In the genomic region with DNA sequence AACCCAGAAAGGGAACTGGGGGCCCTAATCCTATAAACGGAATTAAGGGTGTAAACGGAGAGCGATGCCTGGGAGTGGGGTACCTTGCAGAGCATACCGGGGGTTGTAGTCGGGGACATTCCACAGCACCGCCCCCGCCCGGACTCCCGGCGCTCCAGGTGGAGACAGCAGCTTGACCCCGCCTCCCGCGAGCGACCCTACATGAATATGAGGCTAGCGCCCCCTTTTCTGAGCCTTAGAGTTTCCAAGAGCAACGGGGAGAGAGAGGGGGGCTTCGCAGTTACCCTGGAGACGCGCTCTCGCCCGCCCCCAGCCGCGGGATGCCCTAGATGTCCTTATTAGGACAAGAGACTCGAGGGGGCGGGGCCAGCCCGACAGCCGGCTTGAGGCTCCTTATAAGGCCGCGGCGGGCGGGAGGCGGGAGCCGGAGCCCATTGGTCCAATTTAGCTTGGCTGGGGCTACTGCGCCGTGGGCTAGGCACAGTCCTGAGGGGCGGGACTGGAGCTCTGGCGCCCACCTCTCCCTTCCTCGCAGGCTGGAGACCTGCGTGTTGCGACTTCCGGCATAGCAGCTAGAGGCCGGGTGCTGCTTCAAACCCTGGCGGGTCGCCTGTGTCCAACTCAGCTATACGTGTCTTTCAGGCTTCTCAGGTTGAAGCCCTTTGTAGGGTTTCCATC, we compare ENCODE assay signal across 8 cellular contexts. TPM values are rescaled to one million over a fixed set of nuclear protein-coding genes. Genes with fewer than 3 reads are reported as not detected.
A peak's percentile ranks its signal among the peaks of the same experiment; 100 is the strongest.
DNase-seq lines count a peak whose midpoint lies in the region; ATAC-seq and TF ChIP-seq lines count a peak whose summit lies in the region.

No MANE protein-coding gene starts in this region.

- peak overlapping the region; percentile 97 for H3K27ac Mint-ChIP-seq in activated T-helper 2 cell treated with anti-CD3 and anti-CD28 coated beads, Interferon-gamma antibody, Interleukin-2, Interleukin-4, amounts not matched to agents 10 μg/mL and 5 μg/mL and 100 μg/mL, durations not matched to agents 14 hours and 24 hours and 36 hours
- peak overlapping the region; percentile 93 to 99 (median 96) for H3K27ac Mint-ChIP-seq in naive thymus-derived CD8-positive, alpha-beta T cell
- H3K27ac Mint-ChIP-seq in stimulated activated naive B cell treated with anti-CD40 and anti-IgM and Interleukin-4, amounts not matched to agents 10 μg/mL and 1 μg/mL and 100 μg/mL, for 72 hours: peak overlapping the region; percentile 99

- H3K4me1 Mint-ChIP-seq in activated T-helper 2 cell treated with anti-CD3 and anti-CD28 coated beads, Interferon-gamma antibody, Interleukin-2, Interleukin-4, amounts not matched to agents 10 μg/mL and 5 μg/mL and 100 μg/mL, durations not matched to agents 14 hours and 24 hours and 36 hours (ENCODE audit: low read depth): peaks cover 34% of the 10 kb centered on the region
- peaks cover 33 to 56% (median 52%) of the 10 kb centered on the region in 4 donors for H3K4me1 Mint-ChIP-seq in naive thymus-derived CD8-positive, alpha-beta T cell
- peaks cover 36 to 69% of the 10 kb centered on the region in 2 donors for H3K4me1 Mint-ChIP-seq in stimulated activated naive B cell treated with anti-CD40 and anti-IgM and Interleukin-4, amounts not matched to agents 10 μg/mL and 1 μg/mL and 100 μg/mL, for 72 hours

- peaks cover 61% of the 10 kb centered on the region for H3K36me3 Mint-ChIP-seq in activated T-helper 2 cell treated with anti-CD3 and anti-CD28 coated beads, Interferon-gamma antibody, Interleukin-2, Interleukin-4, amounts not matched to agents 10 μg/mL and 5 μg/mL and 100 μg/mL, durations not matched to agents 14 hours and 24 hours and 36 hours (ENCODE audit: low read depth)
- peaks cover 3 to 48% (median 11%) of the 10 kb centered on the region in 3 donors for H3K36me3 Mint-ChIP-seq in naive thymus-derived CD8-positive, alpha-beta T cell
- H3K36me3 Mint-ChIP-seq in stimulated activated naive B cell treated with anti-CD40 and anti-IgM and Interleukin-4, amounts not matched to agents 10 μg/mL and 1 μg/mL and 100 μg/mL, for 72 hours: peaks cover 56 to 58% of the 10 kb centered on the region in 2 donors

- peak; percentile 64 to 65 for ATAC-seq in naive thymus-derived CD8-positive, alpha-beta T cell
- peak; percentile 66 to 71 for ATAC-seq in stimulated activated naive B cell treated with anti-CD40 and anti-IgM and Interleukin-4, amounts not matched to agents 10 μg/mL and 1 μg/mL and 100 μg/mL, for 72 hours (replicated peaks)

- H3K4me3 ChIP-seq in LNCaP clone FGC (ENCODE audit: low read depth, low read length) (peak overlapping the region; percentile 93), fibroblast of mammary gland (ENCODE audit: control insufficient read depth, low read depth, low read length) (peak overlapping the region; percentile 90)

- H3K9me3 Mint-ChIP-seq in activated T-helper 2 cell treated with anti-CD3 and anti-CD28 coated beads, Interferon-gamma antibody, Interleukin-2, Interleukin-4, amounts not matched to agents 10 μg/mL and 5 μg/mL and 100 μg/mL, durations not matched to agents 14 hours and 24 hours and 36 hours: no peaks in the 10 kb centered on the region
- no peaks in the 10 kb centered on the region for H3K9me3 Mint-ChIP-seq in naive thymus-derived CD8-positive, alpha-beta T cell
- H3K9me3 Mint-ChIP-seq in stimulated activated naive B cell treated with anti-CD40 and anti-IgM and Interleukin-4, amounts not matched to agents 10 μg/mL and 1 μg/mL and 100 μg/mL, for 72 hours: no peaks in the 10 kb centered on the region

- POLR2A ChIA-PET in naive thymus-derived CD8-positive, alpha-beta T cell (lab: Charles Lee): interaction anchor here (0.6 to 12.6 kb wide), 46 partner anchors 7 to 1542 kb away, joined by 3 to 405 read pairs (median 6); partner anchors contain the start of genes BANF1, C11orf68, CCDC85B and CTSW

- intact Hi-C loops in activated T-helper 2 cell treated with anti-CD3 and anti-CD28 coated beads, Interferon-gamma antibody, Interleukin-2, Interleukin-4, amounts not matched to agents 10 μg/mL and 5 μg/mL and 100 μg/mL, durations not matched to agents 14 hours and 24 hours and 36 hours (cut with micrococcal nuclease): loop anchor here (1.0 to 10.0 kb wide), 7 partner anchors 14 to 774 kb away; partner anchors contain the start of genes BANF1, C11orf68, CDCA5 and DRAP1

- no peaks in the 10 kb centered on the region for H3K27me3 Mint-ChIP-seq in activated T-helper 2 cell treated with anti-CD3 and anti-CD28 coated beads, Interferon-gamma antibody, Interleukin-2, Interleukin-4, amounts not matched to agents 10 μg/mL and 5 μg/mL and 100 μg/mL, durations not matched to agents 14 hours and 24 hours and 36 hours (ENCODE audit: low read depth)
- H3K27me3 Mint-ChIP-seq in naive thymus-derived CD8-positive, alpha-beta T cell: no peaks in the 10 kb centered on the region
- H3K27me3 Mint-ChIP-seq in stimulated activated naive B cell treated with anti-CD40 and anti-IgM and Interleukin-4, amounts not matched to agents 10 μg/mL and 1 μg/mL and 100 μg/mL, for 72 hours: no peaks in the 10 kb centered on the region

- peak; percentile 99 for DNase-seq in EH (ENCODE audit: low read depth)
- DNase-seq in H4 (ENCODE audit: low spot score): peak; percentile 98
- peak; percentile 93 for DNase-seq in LNCaP clone FGC (ENCODE audit: low read depth)
- DNase-seq in RPMI8226: peak; percentile 100
- DNase-seq in activated T-helper 2 cell treated with anti-CD3 and anti-CD28 coated beads, Interferon-gamma antibody, Interleukin-2, Interleukin-4, amounts not matched to agents 10 μg/mL and 5 μg/mL and 100 μg/mL, durations not matched to agents 14 hours and 24 hours and 36 hours (ENCODE audit: low spot score): peak; percentile 98
- peak; percentile 94 for DNase-seq in fibroblast of mammary gland (ENCODE audit: low read depth)
- DNase-seq in naive thymus-derived CD8-positive, alpha-beta T cell: peak; percentile 89 to 100 (median 95)
- peak; percentile 98 for DNase-seq in stimulated activated naive B cell treated with anti-CD40 and anti-IgM and Interleukin-4, amounts not matched to agents 10 μg/mL and 1 μg/mL and 100 μg/mL, for 72 hours

- peak overlapping the region; percentile 94 for H3K4me3 Mint-ChIP-seq in activated T-helper 2 cell treated with anti-CD3 and anti-CD28 coated beads, Interferon-gamma antibody, Interleukin-2, Interleukin-4, amounts not matched to agents 10 μg/mL and 5 μg/mL and 100 μg/mL, durations not matched to agents 14 hours and 24 hours and 36 hours (ENCODE audit: low read depth)
- peak overlapping the region; percentile 91 to 99 (median 96) for H3K4me3 Mint-ChIP-seq in naive thymus-derived CD8-positive, alpha-beta T cell
- peak overlapping the region; percentile 97 for H3K4me3 Mint-ChIP-seq in stimulated activated naive B cell treated with anti-CD40 and anti-IgM and Interleukin-4, amounts not matched to agents 10 μg/mL and 1 μg/mL and 100 μg/mL, for 72 hours

- no peak for TF ChIP-seq CTCF in LNCaP clone FGC (IDR thresholded peaks at IDR 0.05; ENCODE audit: control insufficient read depth, extremely low read depth, insufficient read depth)
- peak; percentile 0 for TF ChIP-seq CTCF in fibroblast of mammary gland (conservative IDR thresholded peaks at IDR 0.05; ENCODE audit: control insufficient read depth, insufficient read depth, low read depth, low read length)

RNA-seq across cellular contexts. Expression of gene MUS81, which starts 1.0 kb away (rescaled TPM):
- total RNA-seq in H4 (2014; rRNA removed; shearing (Covaris generic)): 13.6 and 20.0 TPM in 2 replicates
- 84.9 and 90.5 TPM in 2 replicates for total RNA-seq in activated T-helper 2 cell treated with anti-CD3 and anti-CD28 coated beads, Interferon-gamma antibody, Interleukin-2, Interleukin-4, amounts not matched to agents 10 μg/mL and 5 μg/mL and 100 μg/mL, durations not matched to agents 14 hours and 24 hours and 36 hours
- total RNA-seq in naive thymus-derived CD8-positive, alpha-beta T cell: 10 to 100 TPM; 91.9 to 97.8 TPM
- polyA plus RNA-seq in naive thymus-derived CD8-positive, alpha-beta T cell: 10 to 100 TPM; 21.7 to 26.5 (median 24.5) TPM

RNA-seq across cellular contexts. Expression of gene CFL1, which starts 1.3 kb away (rescaled TPM):
- total RNA-seq in H4 (2014; rRNA removed; shearing (Covaris generic)): 1,250 and 1,621 TPM in 2 replicates
- total RNA-seq in activated T-helper 2 cell treated with anti-CD3 and anti-CD28 coated beads, Interferon-gamma antibody, Interleukin-2, Interleukin-4, amounts not matched to agents 10 μg/mL and 5 μg/mL and 100 μg/mL, durations not matched to agents 14 hours and 24 hours and 36 hours: 1,155 and 1,184 TPM in 2 replicates
- 100 to 1,000 TPM; 486 to 532 TPM for total RNA-seq in naive thymus-derived CD8-positive, alpha-beta T cell
- 1,000 to 10,000 TPM; 2,347 to 2,575 (median 2,358) TPM for polyA plus RNA-seq in naive thymus-derived CD8-positive, alpha-beta T cell

RNA-seq across cellular contexts. Expression of gene EFEMP2, which starts 13.3 kb away (rescaled TPM):
- total RNA-seq in H4 (2014; rRNA removed; shearing (Covaris generic)): 0.33 and 3.9 TPM in 2 replicates
- total RNA-seq in activated T-helper 2 cell treated with anti-CD3 and anti-CD28 coated beads, Interferon-gamma antibody, Interleukin-2, Interleukin-4, amounts not matched to agents 10 μg/mL and 5 μg/mL and 100 μg/mL, durations not matched to agents 14 hours and 24 hours and 36 hours: 8.8 and 9.2 TPM in 2 replicates
- total RNA-seq in naive thymus-derived CD8-positive, alpha-beta T cell: 10 to 100 TPM; 15.2 to 16.9 TPM
- 1 to 10 TPM in 2 of 3 donors, not detected in 1; 1.8 to 2.5 TPM for polyA plus RNA-seq in naive thymus-derived CD8-positive, alpha-beta T cell

RNA-seq across cellular contexts. Expression of gene CTSW, which starts 20.4 kb away (rescaled TPM):
- total RNA-seq in H4 (2014; rRNA removed; shearing (Covaris generic)): not detected in 2 replicates
- total RNA-seq in activated T-helper 2 cell treated with anti-CD3 and anti-CD28 coated beads, Interferon-gamma antibody, Interleukin-2, Interleukin-4, amounts not matched to agents 10 μg/mL and 5 μg/mL and 100 μg/mL, durations not matched to agents 14 hours and 24 hours and 36 hours: 10.0 and 10.3 TPM in 2 replicates
- total RNA-seq in naive thymus-derived CD8-positive, alpha-beta T cell: 10 to 100 TPM; 52.1 to 52.6 TPM
- 100 to 1,000 TPM; 255 to 495 (median 475) TPM for polyA plus RNA-seq in naive thymus-derived CD8-positive, alpha-beta T cell

RNA-seq across cellular contexts. Expression of gene SNX32, which starts 25.5 kb away (rescaled TPM):
- total RNA-seq in H4 (2014; rRNA removed; shearing (Covaris generic)): not detected in 2 replicates
- 0.64 and 0.96 TPM in 2 replicates for total RNA-seq in activated T-helper 2 cell treated with anti-CD3 and anti-CD28 coated beads, Interferon-gamma antibody, Interleukin-2, Interleukin-4, amounts not matched to agents 10 μg/mL and 5 μg/mL and 100 μg/mL, durations not matched to agents 14 hours and 24 hours and 36 hours
- total RNA-seq in naive thymus-derived CD8-positive, alpha-beta T cell: 1 to 10 TPM; 2.1 to 2.2 TPM
- 1 to 10 TPM in 1 of 3 donors, under 1 TPM in 2; 0.39 to 1.5 (median 0.40) TPM for polyA plus RNA-seq in naive thymus-derived CD8-positive, alpha-beta T cell

Comparison
In these comparisons a context has a peak if more than half of its experiments do, and no peak if none do; other contexts are left out.
1. Peak in every context shown above with its lines: DNase-seq, ATAC-seq and H3K4me3 ChIP-seq.